6 cellular contexts compared by ENCODE assay signal in genomic region chr19:1237027-1237659, GRCh38. TPM values are rescaled to one million over a fixed set of nuclear protein-coding genes. Genes with fewer than 3 reads are reported as not detected.
DNase-seq lines count a peak whose midpoint lies in the region; ATAC-seq, FAIRE-seq and TF ChIP-seq lines count a peak whose summit lies in the region.

No MANE protein-coding gene starts in this region.

- no peak for FAIRE-seq in small intestine (lab: Jason Lieb, UNC)

- H3K27me3 Mint-ChIP-seq in activated naive CD8-positive, alpha-beta T cell treated with anti-CD3 and anti-CD28 coated beads for 36 hours, result peaks cover 6% of the 10 kb centered on the region
- H3K27me3 Mint-ChIP-seq in mesothelial cell of epicardium (ENCODE audit: low read depth), result no peaks in the 10 kb centered on the region

- H3K9me3 ChIP-seq in DND-41 (ENCODE audit: insufficient read depth, low read length, severe bottlenecking) (no peaks in the 10 kb centered on the region), small intestine (ENCODE audit: control insufficient read depth, low read depth) (no peaks in the 10 kb centered on the region)

- WGBS in small intestine, 3 donors, result 0 to 1% (median 1%) methylated on average over 28 to 60 of the region's 60 CpGs

- peak overlapping the region; percentile 59 for H3K9ac ChIP-seq in DND-41 (ENCODE audit: low read depth, low read length)

- no peaks in the 10 kb centered on the region for H3K9me3 Mint-ChIP-seq in activated naive CD8-positive, alpha-beta T cell treated with anti-CD3 and anti-CD28 coated beads for 36 hours
- no peaks in the 10 kb centered on the region for H3K9me3 Mint-ChIP-seq in mesothelial cell of epicardium

- H3K27ac Mint-ChIP-seq in activated naive CD8-positive, alpha-beta T cell treated with anti-CD3 and anti-CD28 coated beads for 36 hours, result no peak overlapping the region
- no peak overlapping the region for H3K27ac Mint-ChIP-seq in mesothelial cell of epicardium

- no peak for ATAC-seq in DND-41 (ENCODE audit: insufficient read depth, low read depth)
- no peak for ATAC-seq in GM18858 (IDR thresholded peaks at IDR 0.05; ENCODE audit: unreplicated experiment)

- TF ChIP-seq CTCF in DND-41 (IDR thresholded peaks at IDR 0.05; ENCODE audit: borderline replicate concordance, extremely low read depth, low read length, poor library complexity, severe bottlenecking) (no peak), mesothelial cell of epicardium (IDR thresholded peaks at IDR 0.05; ENCODE audit: unreplicated experiment) (no peak)

- peaks cover 11% of the 10 kb centered on the region for H3K79me2 ChIP-seq in DND-41 (ENCODE audit: insufficient read depth, low read length)

- peaks cover under 1% of the 10 kb centered on the region; the same call in 1 of the 2 replicates for H4K20me1 ChIP-seq in DND-41 (ENCODE audit: insufficient read depth, low read length)

- H3K4me3 ChIP-seq in DND-41 (ENCODE audit: low read depth in 1 of 2, low read length in 2 of 2) (peak overlapping the region; percentile 9 to 59; a peak in 3 of 4 replicates), small intestine (ENCODE audit: low read depth in 1 of 2, low read length in 2 of 2) (peak overlapping the region in 1 of 2 donors; percentile 60)

- H3K36me3 ChIP-seq in DND-41 (ENCODE audit: insufficient read depth, low read length) (no peaks in the 10 kb centered on the region; the same call in 1 of the 2 replicates), small intestine (ENCODE audit: control insufficient read depth in 2 of 2, insufficient read depth in 2 of 2, low read length in 2 of 2) (no peaks in the 10 kb centered on the region)

- peak overlapping the region; percentile 77 for H3K4me2 ChIP-seq in DND-41 (ENCODE audit: insufficient read depth, low read length)

- no peak for DNase-seq in DND-41
- no peak for DNase-seq in activated naive CD8-positive, alpha-beta T cell treated with anti-CD3 and anti-CD28 coated beads for 36 hours
- DNase-seq in mesothelial cell of epicardium (ENCODE audit: low spot score in 2 of 2, unreplicated experiment in 2 of 2), result no peak
- DNase-seq in NCI-H446 treated with DMSO at 0.1 percent for 48 hours (lab: John Stamatoyannopoulos, UW), result no peak
- no peak for DNase-seq in small intestine

- peak overlapping the region; percentile 37 for H3K4me3 Mint-ChIP-seq in activated naive CD8-positive, alpha-beta T cell treated with anti-CD3 and anti-CD28 coated beads for 36 hours
- H3K4me3 Mint-ChIP-seq in mesothelial cell of epicardium, result peak overlapping the region; percentile 58

- H3K4me1 Mint-ChIP-seq in activated naive CD8-positive, alpha-beta T cell treated with anti-CD3 and anti-CD28 coated beads for 36 hours, result peaks cover 19% of the 10 kb centered on the region
- H3K4me1 Mint-ChIP-seq in mesothelial cell of epicardium, result peaks cover 27% of the 10 kb centered on the region

- H3K4me1 ChIP-seq in DND-41 (ENCODE audit: insufficient read depth, low read length), result peaks cover 39% of the 10 kb centered on the region
- H3K4me1 ChIP-seq in small intestine (ENCODE audit: control insufficient read depth in 2 of 2, insufficient read depth in 1 of 2, low read depth in 1 of 2, low read length in 1 of 2), result peaks cover 3% of the 10 kb centered on the region in 2 donors

- H2AFZ ChIP-seq in DND-41 (ENCODE audit: low read depth, low read length), result peak overlapping the region; percentile 37; the same call in 1 of the 2 replicates

- no peak overlapping the region for H3K27ac ChIP-seq in DND-41 (ENCODE audit: low read length)
- no peak overlapping the region for H3K27ac ChIP-seq in small intestine (ENCODE audit: low read depth in 1 of 2, low read length in 1 of 2)

- no peaks in the 10 kb centered on the region for H3K36me3 Mint-ChIP-seq in activated naive CD8-positive, alpha-beta T cell treated with anti-CD3 and anti-CD28 coated beads for 36 hours
- H3K36me3 Mint-ChIP-seq in mesothelial cell of epicardium, result no peaks in the 10 kb centered on the region

- H3K27me3 ChIP-seq in DND-41 (ENCODE audit: insufficient read depth, low read length, poor library complexity), result peaks cover 6% of the 10 kb centered on the region
- H3K27me3 ChIP-seq in small intestine (ENCODE audit: control insufficient read depth in 2 of 2, insufficient read depth in 2 of 2, low read length in 2 of 2), result peaks cover 5 to 6% of the 10 kb centered on the region in 2 donors

RNA-seq across cellular contexts. Expression of gene CBARP, which starts 0.7 kb away (rescaled TPM):
- total RNA-seq in activated naive CD8-positive, alpha-beta T cell treated with anti-CD3 and anti-CD28 coated beads for 36 hours, result under 1 TPM; 0.33 to 0.46 TPM
- 9.0 to 10.4 TPM (median 9.2 TPM) in 3 replicates for total RNA-seq in mesothelial cell of epicardium
- polyA plus RNA-seq in small intestine, result under 1 TPM in 1 of 3 donors, not detected in 2; 0.30 TPM

RNA-seq across cellular contexts. Expression of gene ATP5F1D, which starts 4.4 kb away (rescaled TPM):
- 100 to 1,000 TPM; 175 to 177 TPM for total RNA-seq in activated naive CD8-positive, alpha-beta T cell treated with anti-CD3 and anti-CD28 coated beads for 36 hours
- 105 to 115 TPM (median 108 TPM) in 3 replicates for total RNA-seq in mesothelial cell of epicardium
- polyA plus RNA-seq in small intestine, result 100 to 1,000 TPM; 310 to 823 (median 675) TPM

RNA-seq across cellular contexts. Expression of gene MIDN, which starts 11.2 kb away (rescaled TPM):
- 10 to 100 TPM; 29.3 to 29.6 TPM for total RNA-seq in activated naive CD8-positive, alpha-beta T cell treated with anti-CD3 and anti-CD28 coated beads for 36 hours
- 168 to 177 TPM (median 172 TPM) in 3 replicates for total RNA-seq in mesothelial cell of epicardium
- polyA plus RNA-seq in small intestine, result 10 to 100 TPM; 28.1 to 35.4 (median 30.6) TPM

RNA-seq across cellular contexts. Expression of gene STK11, which starts 31.6 kb away (rescaled TPM):
- total RNA-seq in activated naive CD8-positive, alpha-beta T cell treated with anti-CD3 and anti-CD28 coated beads for 36 hours, result 10 to 100 TPM; 54.7 to 55.8 TPM
- 71.7 to 73.0 TPM (median 71.8 TPM) in 3 replicates for total RNA-seq in mesothelial cell of epicardium
- 10 to 100 TPM; 65.8 to 86.2 (median 66.9) TPM for polyA plus RNA-seq in small intestine

RNA-seq across cellular contexts. Expression of gene CIRBP, which starts 32.0 kb away (rescaled TPM):
- total RNA-seq in activated naive CD8-positive, alpha-beta T cell treated with anti-CD3 and anti-CD28 coated beads for 36 hours, result 100 to 1,000 TPM; 208 to 216 TPM
- 659 to 674 TPM (median 670 TPM) in 3 replicates for total RNA-seq in mesothelial cell of epicardium
- polyA plus RNA-seq in small intestine, result 100 to 1,000 TPM; 250 to 377 (median 368) TPM
